ENCODE assay signal across 27 cellular contexts in genomic region chr20:47724398-47724797, GRCh38.
DNase-seq lines count a peak whose midpoint lies in the region; ATAC-seq and TF ChIP-seq lines count a peak whose summit lies in the region.
"Had no signal": no experiment of that assay in that cellular context is flagged by ENCODE, and none has a peak within 500 bp of the region (broad histone marks: within the 10 kb centered on the region; RNA-seq: fewer than 3 reads in every experiment).

No MANE protein-coding gene starts in this region.

- H3K27ac Mint-ChIP-seq in brain (peak overlapping the region in 3 of 5 experiments; percentile 31 to 78 (median 43)), mesothelial cell of epicardium (peak overlapping the region; percentile 40)
- no peak overlapping the region for H3K27ac Mint-ChIP-seq in activated CD8-positive, alpha-beta T cell treated with anti-CD3 and anti-CD28 coated beads for 36 hours
- H3K27ac Mint-ChIP-seq: activated CD4-positive, alpha-beta memory T cell treated with anti-CD3 and anti-CD28 coated beads for 36 hours; activated naive CD4-positive, alpha-beta T cell treated with anti-CD3 and anti-CD28 coated beads, Interleukin-2, amount 10 ng/mL, durations not matched to agents 7 days and 5 days; activated T-helper 1 cell treated with anti-CD3 and anti-CD28 coated beads, Interleukin-12 subunit alpha, Interleukin-12 subunit beta, Interleukin-2, Interleukin-4 antibody, amounts not matched to agents 30 ng/mL and 10 ng/mL and 1 ng/mL, durations not matched to agents 14 hours and 24 hours and 36 hours; memory B cell; stimulated activated naive B cell treated with anti-CD40 and anti-IgM and Interleukin-4, amounts not matched to agents 10 μg/mL and 1 μg/mL and 100 μg/mL, for 72 hours; type B pancreatic cell had no signal

- H3K36me3 Mint-ChIP-seq in brain (peaks cover 7% of the 10 kb centered on the region), mesothelial cell of epicardium (peaks cover 2% of the 10 kb centered on the region)
- peaks cover 7% of the 10 kb centered on the region for H3K36me3 Mint-ChIP-seq in activated CD8-positive, alpha-beta T cell treated with anti-CD3 and anti-CD28 coated beads for 36 hours (ENCODE audit: low read depth)
- H3K36me3 Mint-ChIP-seq: activated CD4-positive, alpha-beta memory T cell treated with anti-CD3 and anti-CD28 coated beads for 36 hours; memory B cell; stimulated activated naive B cell treated with anti-CD40 and anti-IgM and Interleukin-4, amounts not matched to agents 10 μg/mL and 1 μg/mL and 100 μg/mL, for 72 hours had no signal

- H3K4me3 Mint-ChIP-seq in brain (peak overlapping the region in 1 of 5 experiments; percentile 10), mesothelial cell of epicardium (no peak overlapping the region)
- H3K4me3 Mint-ChIP-seq in activated CD8-positive, alpha-beta T cell treated with anti-CD3 and anti-CD28 coated beads for 36 hours = no peak overlapping the region
- H3K4me3 Mint-ChIP-seq: activated CD4-positive, alpha-beta memory T cell treated with anti-CD3 and anti-CD28 coated beads for 36 hours; activated naive CD4-positive, alpha-beta T cell treated with anti-CD3 and anti-CD28 coated beads, Interleukin-2, amount 10 ng/mL, durations not matched to agents 7 days and 5 days; activated T-helper 1 cell treated with anti-CD3 and anti-CD28 coated beads, Interleukin-12 subunit alpha, Interleukin-12 subunit beta, Interleukin-2, Interleukin-4 antibody, amounts not matched to agents 30 ng/mL and 10 ng/mL and 1 ng/mL, durations not matched to agents 14 hours and 24 hours and 36 hours; H9; memory B cell; stimulated activated naive B cell treated with anti-CD40 and anti-IgM and Interleukin-4, amounts not matched to agents 10 μg/mL and 1 μg/mL and 100 μg/mL, for 72 hours; type B pancreatic cell had no signal

- no peaks in the 10 kb centered on the region for H3K36me3 ChIP-seq in GM23248 (ENCODE audit: low read depth)
- no peaks in the 10 kb centered on the region for H3K36me3 ChIP-seq in colonic mucosa
- H3K36me3 ChIP-seq: adrenal gland, left lung had no signal

- H3K27me3 Mint-ChIP-seq in brain (peaks cover 16% of the 10 kb centered on the region), mesothelial cell of epicardium (ENCODE audit: low read depth) (no peaks in the 10 kb centered on the region)
- H3K27me3 Mint-ChIP-seq in activated CD8-positive, alpha-beta T cell treated with anti-CD3 and anti-CD28 coated beads for 36 hours = no peaks in the 10 kb centered on the region
- H3K27me3 Mint-ChIP-seq: activated CD4-positive, alpha-beta memory T cell treated with anti-CD3 and anti-CD28 coated beads for 36 hours; memory B cell; stimulated activated naive B cell treated with anti-CD40 and anti-IgM and Interleukin-4, amounts not matched to agents 10 μg/mL and 1 μg/mL and 100 μg/mL, for 72 hours had no signal

- POLR2A ChIA-PET in activated CD8-positive, alpha-beta T cell treated with anti-CD3 and anti-CD28 coated beads for 36 hours (lab: Charles Lee) = no interaction called here

- H3K27ac ChIP-seq in GM23248 (no peak overlapping the region), colonic mucosa (no peak overlapping the region)
- H3K27ac ChIP-seq: adrenal gland, body of pancreas, left lung had no signal

- H3K4me1 ChIP-seq in GM23248 (ENCODE audit: insufficient read depth) (no peaks in the 10 kb centered on the region), colonic mucosa (no peaks in the 10 kb centered on the region)
- H3K4me1 ChIP-seq: body of pancreas had no signal

- no peak overlapping the region for H2AFZ ChIP-seq in GM23248

- H3K9me3 Mint-ChIP-seq in brain (peaks cover 0 to 5% (median 0%) of the 10 kb centered on the region in 5 experiments), mesothelial cell of epicardium (no peaks in the 10 kb centered on the region)
- no peaks in the 10 kb centered on the region for H3K9me3 Mint-ChIP-seq in activated CD8-positive, alpha-beta T cell treated with anti-CD3 and anti-CD28 coated beads for 36 hours
- H3K9me3 Mint-ChIP-seq: activated CD4-positive, alpha-beta memory T cell treated with anti-CD3 and anti-CD28 coated beads for 36 hours; activated naive CD4-positive, alpha-beta T cell treated with anti-CD3 and anti-CD28 coated beads, Interleukin-2, amount 10 ng/mL, durations not matched to agents 7 days and 5 days; activated T-helper 1 cell treated with anti-CD3 and anti-CD28 coated beads, Interleukin-12 subunit alpha, Interleukin-12 subunit beta, Interleukin-2, Interleukin-4 antibody, amounts not matched to agents 30 ng/mL and 10 ng/mL and 1 ng/mL, durations not matched to agents 14 hours and 24 hours and 36 hours; memory B cell; stimulated activated naive B cell treated with anti-CD40 and anti-IgM and Interleukin-4, amounts not matched to agents 10 μg/mL and 1 μg/mL and 100 μg/mL, for 72 hours had no signal

- intact Hi-C loops in activated CD8-positive, alpha-beta T cell treated with anti-CD3 and anti-CD28 coated beads for 36 hours (cut with micrococcal nuclease) = no loop called here
- intact Hi-C loops in colonic mucosa (cut with DNase I) = no loop called here

- no peak for TF ChIP-seq CTCF in brain (conservative IDR thresholded peaks at IDR 0.05)
- TF ChIP-seq CTCF in mesothelial cell of epicardium (IDR thresholded peaks at IDR 0.05; ENCODE audit: unreplicated experiment) = no peak
- no peak for TF ChIP-seq CTCF in activated CD8-positive, alpha-beta T cell treated with anti-CD3 and anti-CD28 coated beads for 36 hours (IDR thresholded peaks at IDR 0.05)
- no peak for TF ChIP-seq CTCF in colonic mucosa (IDR thresholded peaks at IDR 0.05)

- no peaks in the 10 kb centered on the region for H3F3A ChIP-seq in GM23248 (ENCODE audit: insufficient read depth)

- no peaks in the 10 kb centered on the region for H3K9me2 ChIP-seq in GM23248 (ENCODE audit: insufficient read depth)

- H3K9me3 ChIP-seq in GM23248 (ENCODE audit: low read depth) (no peaks in the 10 kb centered on the region), colonic mucosa (no peaks in the 10 kb centered on the region)
- H3K9me3 ChIP-seq: adrenal gland, body of pancreas, left lung had no signal

- 47 to 53% methylated on average over 6 of the region's 6 CpGs for WGBS in GM23248 (ENCODE audit: low coverage in 1 of 2, low lambda C conversion rate in 2 of 2, missing lambda C conversion rate in 2 of 2), 2 experiments

- ATAC-seq in HG02571 (IDR thresholded peaks at IDR 0.05; ENCODE audit: unreplicated experiment) = no peak
- ATAC-seq in activated CD8-positive, alpha-beta T cell treated with anti-CD3 and anti-CD28 coated beads for 36 hours = no peak
- ATAC-seq: body of pancreas; left lung; stimulated activated naive B cell treated with anti-CD40 and anti-IgM and Interleukin-4, amounts not matched to agents 10 μg/mL and 1 μg/mL and 100 μg/mL, for 72 hours had no signal

- H3K79me2 ChIP-seq in GM23248 (ENCODE audit: insufficient read depth) = no peaks in the 10 kb centered on the region

- H3K27me3 ChIP-seq in GM23248 (replicated peaks; ENCODE audit: insufficient read depth) (no peaks in the 10 kb centered on the region), colonic mucosa (no peaks in the 10 kb centered on the region)
- H3K27me3 ChIP-seq: adrenal gland, body of pancreas, left lung had no signal

- H3K4me1 Mint-ChIP-seq in brain (peaks cover 48% of the 10 kb centered on the region), mesothelial cell of epicardium (peaks cover 38% of the 10 kb centered on the region)
- H3K4me1 Mint-ChIP-seq in activated CD8-positive, alpha-beta T cell treated with anti-CD3 and anti-CD28 coated beads for 36 hours (ENCODE audit: low read depth) = peaks cover 33% of the 10 kb centered on the region

- no peaks in the 10 kb centered on the region for H4K20me1 ChIP-seq in GM23248 (ENCODE audit: insufficient read depth)

- no peak overlapping the region for H3K4me2 ChIP-seq in GM23248 (ENCODE audit: unreplicated experiment)

- H3K4me3 ChIP-seq in GM23248 (no peak overlapping the region), colonic mucosa (no peak overlapping the region)
- H3K4me3 ChIP-seq: adrenal gland, body of pancreas, left lung had no signal

- CTCF ChIA-PET in activated CD8-positive, alpha-beta T cell treated with anti-CD3 and anti-CD28 coated beads for 36 hours (lab: Charles Lee) = interaction anchor here (0.8 to 2.4 kb wide), 8 partner anchors 47 to 896 kb away, joined by 3 to 13 read pairs (median 3); no protein-coding TSS in a partner anchor

- DNase-seq in EH (ENCODE audit: low read depth) (peak; percentile 52), NCI-H2227 treated with DMSO at 0.1 percent for 48 hours (lab: John Stamatoyannopoulos, UW) (peak; percentile 49), mesothelial cell of epicardium (ENCODE audit: low spot score in 2 of 2, unreplicated experiment in 2 of 2) (no peak), GM23248 (no peak), colonic mucosa (no peak)
- DNase-seq in activated CD8-positive, alpha-beta T cell treated with anti-CD3 and anti-CD28 coated beads for 36 hours = no peak
- DNase-seq: activated CD4-positive, alpha-beta memory T cell treated with anti-CD3 and anti-CD28 coated beads for 36 hours; activated CD4-positive, CD25-positive, alpha-beta regulatory T cell treated with anti-CD3 and anti-CD28 coated beads, Interleukin-2, amount 50 U/mL, for 72 hours; activated CD8-positive, alpha-beta memory T cell treated with anti-CD3 and anti-CD28 coated beads, Interleukin-2, amount 50 U/mL, for 48 hours; activated naive CD4-positive, alpha-beta T cell treated with anti-CD3 and anti-CD28 coated beads, Interleukin-2, amount 10 ng/mL, durations not matched to agents 7 days and 5 days; adrenal gland; body of pancreas; H9; Kasumi-1; left lung; MV-4-11; NCI-H2171; NCI-H510A treated with DMSO at 0.1 percent for 48 hours; NK-92 treated with Interleukin-12 subunit alpha and Interleukin-12 subunit beta, amount 100 ng/mL, for 24 hours; SHP77; stimulated activated naive B cell treated with anti-CD40 and anti-IgM and Interleukin-4, amounts not matched to agents 10 μg/mL and 1 μg/mL and 100 μg/mL, for 72 hours; substantia nigra had no signal

- H3K9ac ChIP-seq in GM23248 (no peak overlapping the region), colonic mucosa (ENCODE audit: low read depth in 2 of 2, low read length in 2 of 2) (no peak overlapping the region)

- in situ Hi-C loops in GM23248 (cut with MboI) = no loop called here

Comparison
In these comparisons a context has a peak if more than half of its experiments do, and no peak if none do; other contexts are left out.
1. DNase-seq: peak in EH (single experiment) and NCI-H2227 treated with DMSO at 0.1 percent for 48 hours (single experiment); none in mesothelial cell of epicardium (0 of 2), activated CD8-positive, alpha-beta T cell treated with anti-CD3 and anti-CD28 coated beads for 36 hours (single experiment), GM23248 (single experiment) and colonic mucosa (single experiment).